In genomic region chr14:32913725-32914124, GRCh38 we compare ENCODE assay signal across 14 cellular contexts. TPM values are rescaled to one million over a fixed set of nuclear protein-coding genes. Genes with fewer than 3 reads are reported as not detected.
DNase-seq lines count a peak whose midpoint lies in the region; ATAC-seq and TF ChIP-seq lines count a peak whose summit lies in the region.
"Had no signal": no experiment of that assay in that cellular context is flagged by ENCODE, and none has a peak within 500 bp of the region (broad histone marks: within the 10 kb centered on the region; RNA-seq: fewer than 3 reads in every experiment).

No MANE protein-coding gene starts in this region.

- H3K4me2 ChIP-seq in osteoblast (ENCODE audit: insufficient read depth, low read length), result no peak overlapping the region
- H3K4me2 ChIP-seq: BLaER1 treated with 17β-estradiol and CSF1 and Interleukin-3, amounts not matched to agents 10 nM and 100 nM had no signal

- ATAC-seq in SK-N-SH treated with all-trans-retinoic acid at 6 μM for 48 hours (peak; percentile 82), HG02852 (IDR thresholded peaks at IDR 0.05; ENCODE audit: unreplicated experiment) (no peak), HG03159 (IDR thresholded peaks at IDR 0.05; ENCODE audit: unreplicated experiment) (no peak)

- peak; percentile 26 for TF ChIP-seq CTCF in BE2C (IDR thresholded peaks at IDR 0.05; ENCODE audit: low read depth, low read length)
- peak; percentile 31 for TF ChIP-seq CTCF in fibroblast of pulmonary artery (IDR thresholded peaks at IDR 0.05; ENCODE audit: low read length, missing control alignments)
- TF ChIP-seq CTCF in osteoblast (IDR thresholded peaks at IDR 0.05; ENCODE audit: extremely low read depth, low read depth, low read length), result peak; percentile 13

- H3K27me3 ChIP-seq in BE2C (peaks cover 43% of the 10 kb centered on the region), osteoblast (ENCODE audit: insufficient read depth, low read length) (no peaks in the 10 kb centered on the region)
- H3K27me3 ChIP-seq: BLaER1 treated with 17β-estradiol and CSF1 and Interleukin-3, amounts not matched to agents 10 nM and 100 nM; SJCRH30 had no signal

- no peaks in the 10 kb centered on the region for H3K4me1 ChIP-seq in BE2C
- H3K4me1 ChIP-seq in osteoblast (ENCODE audit: insufficient read depth, low read length), result no peaks in the 10 kb centered on the region

- H4K20me1 ChIP-seq in osteoblast (ENCODE audit: insufficient read depth, low read length), result no peaks in the 10 kb centered on the region
- H4K20me1 ChIP-seq: BLaER1 treated with 17β-estradiol and CSF1 and Interleukin-3, amounts not matched to agents 10 nM and 100 nM had no signal

- no peaks in the 10 kb centered on the region for H3K79me2 ChIP-seq in osteoblast (ENCODE audit: insufficient read depth, low read length)

- H3K27ac ChIP-seq in osteoblast (ENCODE audit: low read depth, low read length), result no peak overlapping the region
- H3K27ac ChIP-seq: BLaER1 treated with 17β-estradiol and CSF1 and Interleukin-3, amounts not matched to agents 10 nM and 100 nM; SJCRH30 had no signal

- no peaks in the 10 kb centered on the region for H3K36me3 ChIP-seq in BE2C
- H3K36me3 ChIP-seq in osteoblast (ENCODE audit: insufficient read depth, low read length), result no peaks in the 10 kb centered on the region
- H3K36me3 ChIP-seq: BLaER1 treated with 17β-estradiol and CSF1 and Interleukin-3, amounts not matched to agents 10 nM and 100 nM; SJCRH30 had no signal

- H2AFZ ChIP-seq in osteoblast (ENCODE audit: low read length), result no peak overlapping the region

- H3K9me3 ChIP-seq in BE2C (no peaks in the 10 kb centered on the region), osteoblast (ENCODE audit: low read depth, low read length) (no peaks in the 10 kb centered on the region)
- H3K9me3 ChIP-seq: BLaER1 treated with 17β-estradiol and CSF1 and Interleukin-3, amounts not matched to agents 10 nM and 100 nM; SJCRH30 had no signal

- H3K4me3 ChIP-seq in BE2C (ENCODE audit: low read depth, low read length) (no peak overlapping the region), fibroblast of pulmonary artery (replicated peaks; ENCODE audit: low read depth, low read length) (no peak overlapping the region), osteoblast (ENCODE audit: insufficient read depth, low read length) (no peak overlapping the region)
- H3K4me3 ChIP-seq: BLaER1 treated with 17β-estradiol and CSF1 and Interleukin-3, amounts not matched to agents 10 nM and 100 nM; SJCRH30 had no signal

- DNase-seq in BE2C (no peak), fibroblast of pulmonary artery (ENCODE audit: low read depth) (peak; percentile 14), osteoblast (ENCODE audit: insufficient read length, low spot score, missing footprints) (no peak), DMS 273 (lab: John Stamatoyannopoulos, UW; ENCODE audit: unreplicated experiment) (no peak), cerebellar nuclear complex (lab: John Stamatoyannopoulos, UW) (no peak)
- DNase-seq: central memory CD4-positive, alpha-beta T cell; DMS79; erythroblast; NCI-H1930; SJCRH30 had no signal

TF ChIP-seq in SK-N-SH treated with all-trans-retinoic acid at 6 μM for 48 hours, 23 proteins besides CTCF, POLR2A, EP300 and RAD21:
- TF ChIP-seq ZC3H10 (CRISPR knock-in tag; IDR thresholded peaks at IDR 0.05), result no peak
- no peak for TF ChIP-seq BACH2 (CRISPR knock-in tag; IDR thresholded peaks at IDR 0.05; ENCODE audit: borderline replicate concordance)
- no peak for TF ChIP-seq ESRRG (CRISPR knock-in tag; IDR thresholded peaks at IDR 0.05)
- no peak for TF ChIP-seq CSDC2 (CRISPR knock-in tag; IDR thresholded peaks at IDR 0.05)
- TF ChIP-seq OSR1 (CRISPR knock-in tag; IDR thresholded peaks at IDR 0.05), result no peak
- no peak for TF ChIP-seq ZFP30 (CRISPR knock-in tag; IDR thresholded peaks at IDR 0.05)
- no peak for TF ChIP-seq ZFP3 (CRISPR knock-in tag; IDR thresholded peaks at IDR 0.05)

RNA-seq across cellular contexts. Expression of gene NPAS3, which starts 25.0 kb away (rescaled TPM):
- 0.23 TPM for polyA plus RNA-seq in BE2C (2012; ENCODE audit: insufficient read depth, insufficient read length, low read depth)
- total RNA-seq in osteoblast, result 0.59 and 0.72 TPM in 2 replicates
